34 cellular contexts compared by ENCODE assay signal in genomic region chr4:6320663-6321062, GRCh38.
"Had no signal": no experiment of that assay in that cellular context is flagged by ENCODE, and none has a peak within 500 bp of the region (broad histone marks: within the 10 kb centered on the region; RNA-seq: fewer than 3 reads in every experiment).

No MANE protein-coding gene starts in this region.

- H3K36me3 ChIP-seq: brain microvascular endothelial cell, gastrocnemius medialis, heart left ventricle had no signal

- DNase-seq: activated CD4-positive, alpha-beta memory T cell treated with anti-CD3 and anti-CD28 coated beads for 36 hours; activated CD4-positive, alpha-beta T cell treated with anti-CD3 and anti-CD28 coated beads for 36 hours; activated CD4-positive, alpha-beta T cell treated with anti-CD3 and anti-CD28 coated beads, Interleukin-2, amount 10 ng/mL, durations not matched to agents 24 days and 14 days; activated CD4-positive, CD25-positive, alpha-beta regulatory T cell; activated CD4-positive, CD25-positive, alpha-beta regulatory T cell treated with anti-CD3 and anti-CD28 coated beads, Interleukin-2, amount 50 U/mL, for 72 hours; activated CD8-positive, alpha-beta memory T cell treated with anti-CD3 and anti-CD28 coated beads, Interleukin-2, amount 10 ng/mL, durations not matched to agents 7 days and 5 days; activated CD8-positive, alpha-beta memory T cell treated with anti-CD3 and anti-CD28 coated beads, Interleukin-2, amount 50 U/mL, for 4 hours; activated CD8-positive, alpha-beta T cell treated with anti-CD3 and anti-CD28 coated beads, Interleukin-2, amount 10 ng/mL, durations not matched to agents 7 days and 5 days; activated effector memory CD4-positive, alpha-beta T cell treated with Interleukin-2 at 50 U/mL for 16 hours; activated gamma-delta T cell treated with Interleukin-2 at 50 U/mL for 16 hours; activated naive CD4-positive, alpha-beta T cell treated with anti-CD3 and anti-CD28 coated beads, Interleukin-2, amount 50 U/mL, for 16 hours; activated naive CD4-positive, alpha-beta T cell treated with Interleukin-2 at 50 U/mL for 16 hours; activated T-cell treated with anti-CD3 and anti-CD28 coated beads, Interleukin-2, amount 50 U/mL, for 1 hour; activated T-cell treated with anti-CD3 and anti-CD28 coated beads, Interleukin-2, amount 50 U/mL, for 48 hours; amniotic stem cell; anterior cingulate cortex; brain microvascular endothelial cell; dorsolateral prefrontal cortex; effector memory CD4-positive, alpha-beta T cell; endodermal cell; foreskin keratinocyte; gastrocnemius medialis; glutamatergic neuron; heart left ventricle; T-helper 17 cell; T1000 had no signal

- H3K36me3 Mint-ChIP-seq: activated CD4-positive, alpha-beta memory T cell treated with anti-CD3 and anti-CD28 coated beads for 36 hours; activated CD8-positive, alpha-beta memory T cell treated with anti-CD3 and anti-CD28 coated beads, Interleukin-2, amount 10 ng/mL, durations not matched to agents 7 days and 5 days; activated naive CD8-positive, alpha-beta T cell had no signal

- H3K27me3 ChIP-seq: brain microvascular endothelial cell, dorsolateral prefrontal cortex, foreskin keratinocyte, heart left ventricle had no signal

- H3K4me1 Mint-ChIP-seq: activated CD4-positive, alpha-beta T cell treated with anti-CD3 and anti-CD28 coated beads for 36 hours; central memory CD8-positive, alpha-beta T cell had no signal

- H3K4me1 ChIP-seq: foreskin keratinocyte, gastrocnemius medialis had no signal

- ATAC-seq: activated CD4-positive, alpha-beta T cell treated with anti-CD3 and anti-CD28 coated beads for 36 hours; activated CD8-positive, alpha-beta memory T cell treated with anti-CD3 and anti-CD28 coated beads, Interleukin-2, amount 10 ng/mL, durations not matched to agents 7 days and 5 days; activated CD8-positive, alpha-beta T cell treated with anti-CD3 and anti-CD28 coated beads, Interleukin-2, amount 10 ng/mL, durations not matched to agents 7 days and 5 days; esophagus mucosa; foreskin keratinocyte; gastrocnemius medialis; heart left ventricle; T-helper 17 cell had no signal

- H3K9me3 ChIP-seq: gastrocnemius medialis had no signal

- H3K27ac ChIP-seq: brain microvascular endothelial cell, coronary artery, dorsolateral prefrontal cortex, foreskin keratinocyte, gastrocnemius medialis, heart left ventricle had no signal

- H3K4me3 Mint-ChIP-seq: activated CD4-positive, alpha-beta memory T cell treated with anti-CD3 and anti-CD28 coated beads for 36 hours; activated CD4-positive, alpha-beta T cell treated with anti-CD3 and anti-CD28 coated beads for 36 hours; activated CD4-positive, alpha-beta T cell treated with anti-CD3 and anti-CD28 coated beads, Interleukin-2, amount 10 ng/mL, durations not matched to agents 24 days and 14 days; activated CD8-positive, alpha-beta memory T cell treated with anti-CD3 and anti-CD28 coated beads, Interleukin-2, amount 10 ng/mL, durations not matched to agents 7 days and 5 days; activated CD8-positive, alpha-beta T cell treated with anti-CD3 and anti-CD28 coated beads, Interleukin-2, amount 10 ng/mL, durations not matched to agents 7 days and 5 days; activated naive CD8-positive, alpha-beta T cell; central memory CD8-positive, alpha-beta T cell; dendritic cell treated with granulocyte-macrophage colony-stimulating factor and Interleukin-4, amounts not matched to agents 40 ng/mL and 50 ng/mL, for 4 days; endodermal cell; T-helper 17 cell; T-helper 2 cell treated with Interferon-gamma antibody and Interleukin-4, amounts not matched to agents 5 μg/mL and 100 μg/mL, for 36 hours had no signal

- H3K9me3 Mint-ChIP-seq: activated CD4-positive, alpha-beta memory T cell treated with anti-CD3 and anti-CD28 coated beads for 36 hours; activated CD4-positive, alpha-beta T cell treated with anti-CD3 and anti-CD28 coated beads, Interleukin-2, amount 10 ng/mL, durations not matched to agents 24 days and 14 days; central memory CD8-positive, alpha-beta T cell; dendritic cell treated with granulocyte-macrophage colony-stimulating factor and Interleukin-4, amounts not matched to agents 40 ng/mL and 50 ng/mL, for 4 days; T-helper 2 cell treated with Interferon-gamma antibody and Interleukin-4, amounts not matched to agents 5 μg/mL and 100 μg/mL, for 36 hours had no signal

- H3K27ac Mint-ChIP-seq: activated CD4-positive, alpha-beta memory T cell treated with anti-CD3 and anti-CD28 coated beads for 36 hours; activated CD4-positive, alpha-beta T cell treated with anti-CD3 and anti-CD28 coated beads for 36 hours; activated CD4-positive, alpha-beta T cell treated with anti-CD3 and anti-CD28 coated beads, Interleukin-2, amount 10 ng/mL, durations not matched to agents 24 days and 14 days; activated CD8-positive, alpha-beta memory T cell treated with anti-CD3 and anti-CD28 coated beads, Interleukin-2, amount 10 ng/mL, durations not matched to agents 7 days and 5 days; activated CD8-positive, alpha-beta T cell treated with anti-CD3 and anti-CD28 coated beads, Interleukin-2, amount 10 ng/mL, durations not matched to agents 7 days and 5 days; activated naive CD8-positive, alpha-beta T cell; dendritic cell treated with granulocyte-macrophage colony-stimulating factor and Interleukin-4, amounts not matched to agents 40 ng/mL and 50 ng/mL, for 4 days; endodermal cell; T-helper 17 cell; T-helper 2 cell treated with Interferon-gamma antibody and Interleukin-4, amounts not matched to agents 5 μg/mL and 100 μg/mL, for 36 hours had no signal

- FAIRE-seq: astrocyte, bronchial epithelial cell had no signal

- H3K4me3 ChIP-seq: coronary artery, dorsolateral prefrontal cortex, gastrocnemius medialis, heart left ventricle had no signal
